In genomic region chr15:27897481-27897880, GRCh38 we compare ENCODE assay signal across 26 cellular contexts.
"Had no signal": no experiment of that assay in that cellular context is flagged by ENCODE, and none has a peak within 500 bp of the region (broad histone marks: within the 10 kb centered on the region; RNA-seq: fewer than 3 reads in every experiment).

No MANE protein-coding gene starts in this region.

- H3K4me3 ChIP-seq: ascending aorta, cardiac muscle cell, MG63, PC-9 had no signal

- H2AFZ ChIP-seq: PC-9 had no signal

- H3K4me1 ChIP-seq: ascending aorta had no signal

- H3K27ac ChIP-seq: ascending aorta, brain microvascular endothelial cell, cardiac muscle cell, PC-9 had no signal

- H3K4me1 Mint-ChIP-seq: activated CD4-positive, alpha-beta T cell treated with anti-CD3 and anti-CD28 coated beads, Interleukin-2, amount 10 ng/mL, durations not matched to agents 7 days and 5 days; activated naive CD8-positive, alpha-beta T cell treated with anti-CD3 and anti-CD28 coated beads, Interleukin-2, amount 50 U/mL, for 24 hours; T-helper 17 cell had no signal

- H3K36me3 Mint-ChIP-seq: activated CD4-positive, alpha-beta memory T cell treated with anti-CD3 and anti-CD28 coated beads for 36 hours had no signal

- H3K27ac Mint-ChIP-seq: activated CD4-positive, alpha-beta memory T cell treated with anti-CD3 and anti-CD28 coated beads for 36 hours; activated CD4-positive, alpha-beta T cell treated with anti-CD3 and anti-CD28 coated beads, Interleukin-2, amount 10 ng/mL, durations not matched to agents 7 days and 5 days; activated naive CD4-positive, alpha-beta T cell treated with anti-CD3 and anti-CD28 coated beads, Interleukin-2, amount 50 U/mL, for 72 hours; activated naive CD8-positive, alpha-beta T cell treated with anti-CD3 and anti-CD28 coated beads, Interleukin-2, amount 50 U/mL, for 24 hours; T-helper 17 cell had no signal

- DNase-seq: activated CD4-positive, alpha-beta memory T cell treated with anti-CD3 and anti-CD28 coated beads for 36 hours; activated CD4-positive, alpha-beta T cell treated with anti-CD3 and anti-CD28 coated beads, Interleukin-2, amount 10 ng/mL, durations not matched to agents 7 days and 5 days; activated CD4-positive, CD25-positive, alpha-beta regulatory T cell; activated CD8-positive, alpha-beta memory T cell treated with anti-CD3 and anti-CD28 coated beads for 24 hours; activated effector memory CD4-positive, alpha-beta T cell treated with anti-CD3 and anti-CD28 coated beads, Interleukin-2, amount 50 U/mL, for 16 hours; activated naive CD4-positive, alpha-beta T cell treated with Interleukin-2 at 50 U/mL for 16 hours; activated naive CD8-positive, alpha-beta T cell treated with anti-CD3 and anti-CD28 coated beads, Interleukin-2, amount 50 U/mL, for 24 hours; activated T-cell treated with anti-CD3 and anti-CD28 coated beads, Interleukin-2, amount 50 U/mL, for 4 hours; amniotic stem cell; brain microvascular endothelial cell; MV-4-11; NCI-H1105; NCI-H1436; NCI-H1694 treated with DMSO at 0.1 percent for 48 hours; NCI-H2029 treated with DMSO at 0.1 percent for 48 hours; NCI-H345; NCI-H510A; NCI-H526 treated with DMSO at 0.1 percent for 48 hours; PC-9; SHP77 treated with DMSO at 0.1 percent for 48 hours; T-helper 17 cell; T-helper 9 cell had no signal

- H3K4me3 Mint-ChIP-seq: activated CD4-positive, alpha-beta memory T cell treated with anti-CD3 and anti-CD28 coated beads for 36 hours; activated CD4-positive, alpha-beta T cell treated with anti-CD3 and anti-CD28 coated beads, Interleukin-2, amount 10 ng/mL, durations not matched to agents 7 days and 5 days; activated naive CD8-positive, alpha-beta T cell treated with anti-CD3 and anti-CD28 coated beads, Interleukin-2, amount 50 U/mL, for 24 hours; activated T-cell treated with anti-CD3 and anti-CD28 coated beads, Interleukin-2, amount 50 U/mL, for 4 hours; T-helper 17 cell had no signal

- H3K9me3 ChIP-seq: MG63 had no signal

- H3K36me3 ChIP-seq: ascending aorta, brain microvascular endothelial cell, cardiac muscle cell, MG63 had no signal

- H3K27me3 ChIP-seq: ascending aorta, brain microvascular endothelial cell, cardiac muscle cell, MG63 had no signal

- ATAC-seq: activated naive CD4-positive, alpha-beta T cell treated with anti-CD3 and anti-CD28 coated beads, Interleukin-2, amount 50 U/mL, for 72 hours; activated naive CD8-positive, alpha-beta T cell treated with anti-CD3 and anti-CD28 coated beads, Interleukin-2, amount 50 U/mL, for 24 hours; activated T-cell treated with anti-CD3 and anti-CD28 coated beads, Interleukin-2, amount 50 U/mL, for 4 hours; T-helper 17 cell had no signal

- H3K4me2 ChIP-seq: PC-9 had no signal

- H3K27me3 Mint-ChIP-seq: activated CD4-positive, alpha-beta memory T cell treated with anti-CD3 and anti-CD28 coated beads for 36 hours; activated CD4-positive, alpha-beta T cell treated with anti-CD3 and anti-CD28 coated beads, Interleukin-2, amount 10 ng/mL, durations not matched to agents 7 days and 5 days; T-helper 17 cell had no signal
